20 cellular contexts compared by ENCODE assay signal in genomic region chr18:44997139-44997538, GRCh38.
DNase-seq lines count a peak whose midpoint lies in the region; ATAC-seq and TF ChIP-seq lines count a peak whose summit lies in the region.
"Had no signal": no experiment of that assay in that cellular context is flagged by ENCODE, and none has a peak within 500 bp of the region (broad histone marks: within the 10 kb centered on the region; RNA-seq: fewer than 3 reads in every experiment).

No MANE protein-coding gene starts in this region.

- no peaks in the 10 kb centered on the region for H3K9me3 ChIP-seq in H9 (ENCODE audit: control insufficient read depth, low read depth, low read length)
- H3K9me3 ChIP-seq: A549, BE2C had no signal

- no peak overlapping the region for H3K18ac ChIP-seq in H9 (ENCODE audit: insufficient read length, low read depth, low read length)

- peak overlapping the region; percentile 27; the same call in 1 of the 2 replicates for H3K14ac ChIP-seq in H9 (ENCODE audit: insufficient read depth, low read length)

- H3K27me3 Mint-ChIP-seq in H9 (ENCODE audit: low read depth) = no peaks in the 10 kb centered on the region
- no peaks in the 10 kb centered on the region for H3K27me3 Mint-ChIP-seq in stimulated activated memory B cell treated with anti-CD40 and anti-IgM and Interleukin-4, amounts not matched to agents 10 μg/mL and 1 μg/mL and 100 μg/mL, for 72 hours
- H3K27me3 Mint-ChIP-seq: CD4-positive, alpha-beta T cell; CD8-positive, alpha-beta memory T cell had no signal

- no peak overlapping the region for H2BK120ac ChIP-seq in H9 (ENCODE audit: low read depth, low read length, poor library complexity, severe bottlenecking)

- no peak overlapping the region for H3K27ac ChIP-seq in H9 (ENCODE audit: insufficient read length, low read depth, low read length)
- H3K27ac ChIP-seq: A549; BLaER1 treated with 17β-estradiol and CSF1 and Interleukin-3, amounts not matched to agents 10 nM and 100 nM; GM23248 had no signal

- H3K23me2 ChIP-seq in H9 (ENCODE audit: insufficient read length, low read depth, low read length, poor library complexity, severe bottlenecking) = no peaks in the 10 kb centered on the region

- H3K4me3 Mint-ChIP-seq in H9 = no peak overlapping the region
- H3K4me3 Mint-ChIP-seq in stimulated activated memory B cell treated with anti-CD40 and anti-IgM and Interleukin-4, amounts not matched to agents 10 μg/mL and 1 μg/mL and 100 μg/mL, for 72 hours = no peak overlapping the region
- H3K4me3 Mint-ChIP-seq: CD14-positive monocyte; CD4-positive, alpha-beta T cell; CD8-positive, alpha-beta memory T cell had no signal

- no peaks in the 10 kb centered on the region for H3K4me1 ChIP-seq in H9 (ENCODE audit: insufficient read depth, low read length)
- H3K4me1 ChIP-seq: A549, BE2C had no signal

- no peaks in the 10 kb centered on the region for H3K79me2 ChIP-seq in H9 (ENCODE audit: insufficient read depth, low read length)

- no peak for ATAC-seq in stimulated activated memory B cell treated with anti-CD40 and anti-IgM and Interleukin-4, amounts not matched to agents 10 μg/mL and 1 μg/mL and 100 μg/mL, for 72 hours
- ATAC-seq: A549, HCT116 had no signal

- no peak overlapping the region for H2BK20ac ChIP-seq in H9 (ENCODE audit: low read depth, low read length, poor library complexity, severe bottlenecking)

- no peak overlapping the region for H3K27ac Mint-ChIP-seq in H9
- H3K27ac Mint-ChIP-seq in stimulated activated memory B cell treated with anti-CD40 and anti-IgM and Interleukin-4, amounts not matched to agents 10 μg/mL and 1 μg/mL and 100 μg/mL, for 72 hours = peak overlapping the region; percentile 76
- H3K27ac Mint-ChIP-seq: CD4-positive, alpha-beta T cell; CD8-positive, alpha-beta memory T cell had no signal

- H4K20me1 ChIP-seq in H9 (ENCODE audit: control insufficient read depth, insufficient read depth, insufficient read length) = no peaks in the 10 kb centered on the region
- H4K20me1 ChIP-seq: BLaER1 treated with 17β-estradiol and CSF1 and Interleukin-3, amounts not matched to agents 10 nM and 100 nM had no signal

- H3K27me3 ChIP-seq in H9 (ENCODE audit: insufficient read depth, low read length) = no peaks in the 10 kb centered on the region
- H3K27me3 ChIP-seq: BE2C; BLaER1 treated with 17β-estradiol and CSF1 and Interleukin-3, amounts not matched to agents 10 nM and 100 nM had no signal

- no peak overlapping the region for H3K9ac ChIP-seq in H9 (ENCODE audit: extremely low read depth, insufficient read length, low read length)
- H3K9ac ChIP-seq: BLaER1 treated with 17β-estradiol and CSF1 and Interleukin-3, amounts not matched to agents 10 nM and 100 nM; GM23248 had no signal

- H2AK5ac ChIP-seq in H9 (ENCODE audit: insufficient read length, low read length) = no peak overlapping the region

- no peaks in the 10 kb centered on the region for H3K79me1 ChIP-seq in H9 (ENCODE audit: insufficient read depth, low read depth, low read length, poor library complexity, severe bottlenecking)

- no peak overlapping the region for H2BK5ac ChIP-seq in H9 (ENCODE audit: insufficient read length, low read length)

- no peak overlapping the region for H4K8ac ChIP-seq in H9 (replicated peaks; ENCODE audit: insufficient read length, low read depth, low read length)

- peaks cover 0 to 3% of the 10 kb centered on the region in 2 experiments; a peak in 2 of 4 replicates for H3K4me1 Mint-ChIP-seq in H9
- H3K4me1 Mint-ChIP-seq in stimulated activated memory B cell treated with anti-CD40 and anti-IgM and Interleukin-4, amounts not matched to agents 10 μg/mL and 1 μg/mL and 100 μg/mL, for 72 hours = peaks cover 20% of the 10 kb centered on the region
- H3K4me1 Mint-ChIP-seq: CD8-positive, alpha-beta memory T cell had no signal

- H4K91ac ChIP-seq in H9 (ENCODE audit: insufficient read length, low read depth, low read length) = no peak overlapping the region

- H2BK15ac ChIP-seq in H9 (ENCODE audit: low read depth, low read length) = no peak overlapping the region

- H2AFZ ChIP-seq in H9 (ENCODE audit: low read length) = no peak overlapping the region
- H2AFZ ChIP-seq: GM23248 had no signal

- peaks cover 0 to 12% (median 0%) of the 10 kb centered on the region in 3 experiments; a peak in 3 of 7 replicates for H3K36me3 Mint-ChIP-seq in H9 (ENCODE audit: insufficient read depth in 1 of 3, low read depth in 3 of 3)
- peaks cover 60% of the 10 kb centered on the region for H3K36me3 Mint-ChIP-seq in stimulated activated memory B cell treated with anti-CD40 and anti-IgM and Interleukin-4, amounts not matched to agents 10 μg/mL and 1 μg/mL and 100 μg/mL, for 72 hours

- H3K4me2 ChIP-seq in H9 (ENCODE audit: insufficient read depth, insufficient read length, low read length) = no peak overlapping the region
- H3K4me2 ChIP-seq: A549; BLaER1 treated with 17β-estradiol and CSF1 and Interleukin-3, amounts not matched to agents 10 nM and 100 nM had no signal

- DNase-seq in NCI-H82 (lab: John Stamatoyannopoulos, UW) (peak; percentile 10), NCI-H82 treated with DMSO at 0.1 percent for 48 hours (lab: John Stamatoyannopoulos, UW; ENCODE audit: unreplicated experiment) (no peak), H9 (no peak), SW480 (ENCODE audit: low spot score) (no peak), HT-29 (ENCODE audit: low spot score) (no peak)
- DNase-seq: 8988T; ACHN; AML-193; BE2C; CD4-positive, alpha-beta T cell; CD8-positive, alpha-beta memory T cell; DMS53; DMS79 treated with DMSO at 0.1 percent for 48 hours; GM23248; H7 had no signal

- peaks cover 6 to 10% of the 10 kb centered on the region in 2 experiments; a peak in 4 of 5 replicates for H3K9me3 Mint-ChIP-seq in H9
- H3K9me3 Mint-ChIP-seq in stimulated activated memory B cell treated with anti-CD40 and anti-IgM and Interleukin-4, amounts not matched to agents 10 μg/mL and 1 μg/mL and 100 μg/mL, for 72 hours = peaks cover 3% of the 10 kb centered on the region
- H3K9me3 Mint-ChIP-seq: CD4-positive, alpha-beta T cell had no signal

- H3T11ph ChIP-seq in H9 (ENCODE audit: low read length) = no peak overlapping the region

- no peak overlapping the region for H2BK12ac ChIP-seq in H9 (ENCODE audit: insufficient read length, low read depth, low read length)

- no CpG with 5 or more reads among the region's 1 CpG for WGBS in H9 (ENCODE audit: extremely low coverage, insufficient read length, low lambda C conversion rate)

- no peak overlapping the region for H3K23ac ChIP-seq in H9 (ENCODE audit: insufficient read length, low read depth, low read length)

- no peak overlapping the region for H3K56ac ChIP-seq in H9 (ENCODE audit: insufficient read length, low read depth, low read length)

- TF ChIP-seq CTCF in H9 (conservative IDR thresholded peaks at IDR 0.05) = no peak

- H3K4ac ChIP-seq in H9 (ENCODE audit: low read depth, low read length) = no peak overlapping the region

- no peak overlapping the region for H4K5ac ChIP-seq in H9 (ENCODE audit: insufficient read length, low read depth, low read length)
